10 cellular contexts compared by ENCODE assay signal in the genomic region with DNA sequence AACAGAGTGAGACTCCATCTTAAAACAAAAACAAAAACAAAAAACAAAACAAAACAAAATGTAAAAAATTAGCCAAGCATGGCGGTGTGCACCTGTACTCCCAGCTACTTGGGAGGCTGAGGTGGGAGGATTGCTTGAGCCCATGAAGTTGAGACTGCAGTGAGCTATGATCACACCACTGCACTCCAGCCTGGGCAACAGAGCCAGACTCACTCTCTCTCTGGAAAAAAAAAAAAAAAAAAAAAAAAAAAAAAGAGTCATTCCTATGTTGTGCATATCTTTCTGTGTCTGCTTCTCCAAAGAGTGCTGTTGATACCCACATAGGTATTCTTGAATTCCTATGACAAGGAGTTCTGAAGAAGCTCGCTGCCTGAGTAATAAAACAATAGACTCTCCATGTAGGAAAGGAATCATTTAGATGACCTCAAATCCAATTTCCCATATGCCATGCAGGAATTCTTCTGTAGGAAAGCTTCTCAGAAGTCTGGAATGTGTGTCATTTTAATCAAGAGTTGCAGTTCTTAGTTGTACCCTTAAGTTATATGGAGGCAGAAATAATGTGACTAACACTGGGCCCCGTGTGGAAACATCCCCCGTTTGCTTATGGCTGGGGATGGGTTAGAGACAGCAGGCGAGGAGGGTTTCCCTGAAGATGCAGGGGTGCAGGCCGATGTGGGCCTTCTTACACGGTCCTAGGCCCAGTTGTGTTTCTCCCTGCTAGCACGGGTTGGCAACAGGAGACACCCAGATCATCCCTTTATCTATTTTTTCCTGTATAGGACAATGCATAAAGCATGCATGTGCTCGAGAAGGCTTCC.
A peak's percentile ranks its signal among the peaks of the same experiment; 100 is the strongest.
DNase-seq lines count a peak whose midpoint lies in the region; ATAC-seq and TF ChIP-seq lines count a peak whose summit lies in the region.
"Had no signal": no experiment of that assay in that cellular context is flagged by ENCODE, and none has a peak within 500 bp of the region (broad histone marks: within the 10 kb centered on the region; RNA-seq: fewer than 3 reads in every experiment).

No MANE protein-coding gene starts in this region.

- H3K27ac ChIP-seq in body of pancreas, result peak overlapping the region; percentile 57 to 82 (median 76)
- peak overlapping the region in 1 of 4 donors; percentile 40 for H3K27ac ChIP-seq in gastrocnemius medialis
- H3K27ac ChIP-seq: parathyroid adenoma had no signal

- 64 to 70% methylated on average over 9 of the region's 9 CpGs for WGBS in body of pancreas, 2 donors

- H3K27me3 ChIP-seq in body of pancreas, result no peaks in the 10 kb centered on the region
- no peaks in the 10 kb centered on the region for H3K27me3 ChIP-seq in gastrocnemius medialis

- H3K36me3 ChIP-seq in body of pancreas (replicated peaks in 1 of 2; ENCODE audit: insufficient read depth in 1 of 2, low read depth in 2 of 2) (no peaks in the 10 kb centered on the region), gastrocnemius medialis (no peaks in the 10 kb centered on the region)

- H3K4me3 ChIP-seq in body of pancreas (no peak overlapping the region), gastrocnemius medialis (no peak overlapping the region)

- peak; percentile 38 for DNase-seq in stimulated activated CD4-positive, alpha-beta T cell treated with anti-CD3 and anti-CD28 coated beads, Interleukin-1b, Interleukin-23, amount 100 ng/mL, for 48 hours
- no peak for DNase-seq in stimulated activated CD4-positive, alpha-beta T cell treated with anti-CD3 and anti-CD28 coated beads, Interleukin-12 subunit alpha, Interleukin-12 subunit beta, amount 100 ng/mL, for 4 hours
- DNase-seq in body of pancreas, result no peak
- DNase-seq in NCI-H82 treated with DMSO at 0.1 percent for 48 hours (lab: John Stamatoyannopoulos, UW; ENCODE audit: unreplicated experiment), result no peak
- no peak for DNase-seq in gastrocnemius medialis
- DNase-seq: cerebellar nuclear complex had no signal

- ATAC-seq in HG02970 (IDR thresholded peaks at IDR 0.05; ENCODE audit: low FRiP score, unreplicated experiment) (peak; percentile 5), body of pancreas (no peak), gastrocnemius medialis (no peak), HG03135 (IDR thresholded peaks at IDR 0.05; ENCODE audit: unreplicated experiment) (no peak), HG03159 (IDR thresholded peaks at IDR 0.05; ENCODE audit: unreplicated experiment) (no peak)

- TF ChIP-seq POLR2A in body of pancreas (IDR thresholded peaks at IDR 0.05) (no peak), gastrocnemius medialis (IDR thresholded peaks at IDR 0.05) (no peak)

- H3K9me3 ChIP-seq in body of pancreas (no peaks in the 10 kb centered on the region), gastrocnemius medialis (no peaks in the 10 kb centered on the region)

- in situ Hi-C loops in gastrocnemius medialis (cut with MboI; ENCODE audit: low sequenced_read_pairs in 4 of 4), result no loop called here

- peaks cover 24% of the 10 kb centered on the region for H3K4me1 ChIP-seq in body of pancreas
- peaks cover 5 to 10% of the 10 kb centered on the region in 2 donors for H3K4me1 ChIP-seq in gastrocnemius medialis

- TF ChIP-seq CTCF in body of pancreas (IDR thresholded peaks at IDR 0.05) (no peak), gastrocnemius medialis (IDR thresholded peaks at IDR 0.05 in 4 of 5, conservative IDR thresholded peaks at IDR 0.05 in 1 of 5) (no peak)

- intact Hi-C loops in body of pancreas (cut with DNase I) (no loop called here), gastrocnemius medialis (cut with DNase I; ENCODE audit: low total_unique reads) (no loop called here)
